ENCODE assay signal across 16 cellular contexts in genomic region chr17:10052414-10052813, GRCh38.
A peak's percentile ranks its signal among the peaks of the same experiment; 100 is the strongest.
DNase-seq lines count a peak whose midpoint lies in the region; ATAC-seq and FAIRE-seq lines count a peak whose summit lies in the region.
"Had no signal": no experiment of that assay in that cellular context is flagged by ENCODE, and none has a peak within 500 bp of the region (broad histone marks: within the 10 kb centered on the region; RNA-seq: fewer than 3 reads in every experiment).

No MANE protein-coding gene starts in this region.

- no peaks in the 10 kb centered on the region for H3K27me3 ChIP-seq in BLaER1
- H3K27me3 ChIP-seq: esophagus muscularis mucosa had no signal

- H3K9me3 Mint-ChIP-seq in dendritic cell treated with granulocyte-macrophage colony-stimulating factor and Interleukin-4, amounts not matched to agents 40 ng/mL and 50 ng/mL, for 4 days: no peaks in the 10 kb centered on the region

- H3K4me1 ChIP-seq in BLaER1: peaks cover 81% of the 10 kb centered on the region

- intact Hi-C loops in dendritic cell treated with granulocyte-macrophage colony-stimulating factor and Interleukin-4, amounts not matched to agents 40 ng/mL and 50 ng/mL, for 4 days (cut with micrococcal nuclease): no loop called here

- peaks cover 14% of the 10 kb centered on the region for H3K9me3 ChIP-seq in BLaER1
- H3K9me3 ChIP-seq: esophagus muscularis mucosa, SK-N-SH had no signal

- DNase-seq in Kasumi-1 (lab: John Stamatoyannopoulos, UW) (no peak), EL (no peak), frontal cortex (ENCODE audit: low spot score in 2 of 2) (no peak), COLO668 (lab: John Stamatoyannopoulos, UW; ENCODE audit: unreplicated experiment) (no peak)
- DNase-seq: activated CD8-positive, alpha-beta memory T cell treated with anti-CD3 and anti-CD28 coated beads, Interleukin-2, amount 50 U/mL, for 4 hours; DMS 273 treated with DMSO at 0.1 percent for 48 hours; mesendoderm; NCI-H226; SK-N-SH had no signal

- H3K9ac ChIP-seq in BLaER1: peak overlapping the region; percentile 76
- H3K9ac ChIP-seq: SK-N-SH had no signal

- H3K4me3 ChIP-seq in BLaER1: peak overlapping the region; percentile 63
- H3K4me3 ChIP-seq: esophagus muscularis mucosa had no signal

- peak; percentile 30 for ATAC-seq in GM18861 (IDR thresholded peaks at IDR 0.05; ENCODE audit: unreplicated experiment)
- peak; percentile 50 for ATAC-seq in HG02642 (IDR thresholded peaks at IDR 0.05; ENCODE audit: poor library complexity, unreplicated experiment)

- no peak for FAIRE-seq in frontal cortex (lab: Jason Lieb, UNC)
- FAIRE-seq: colon had no signal

- peak overlapping the region; percentile 41 for H3K27ac Mint-ChIP-seq in dendritic cell treated with granulocyte-macrophage colony-stimulating factor and Interleukin-4, amounts not matched to agents 40 ng/mL and 50 ng/mL, for 4 days

- H3K27ac ChIP-seq in BLaER1: peak overlapping the region; percentile 88
- H3K27ac ChIP-seq: VCaP had no signal

- no peaks in the 10 kb centered on the region for H3K27me3 Mint-ChIP-seq in dendritic cell treated with granulocyte-macrophage colony-stimulating factor and Interleukin-4, amounts not matched to agents 40 ng/mL and 50 ng/mL, for 4 days

- no peaks in the 10 kb centered on the region for H3K36me3 ChIP-seq in BLaER1
- H3K36me3 ChIP-seq: esophagus muscularis mucosa had no signal

- no peaks in the 10 kb centered on the region; the same call in 1 of the 2 replicates for H4K20me1 ChIP-seq in BLaER1

- H3K4me1 Mint-ChIP-seq in dendritic cell treated with granulocyte-macrophage colony-stimulating factor and Interleukin-4, amounts not matched to agents 40 ng/mL and 50 ng/mL, for 4 days (ENCODE audit: low read depth): peaks cover 57% of the 10 kb centered on the region

- no peak overlapping the region for H3K4me3 Mint-ChIP-seq in dendritic cell treated with granulocyte-macrophage colony-stimulating factor and Interleukin-4, amounts not matched to agents 40 ng/mL and 50 ng/mL, for 4 days

- H3K36me3 Mint-ChIP-seq in dendritic cell treated with granulocyte-macrophage colony-stimulating factor and Interleukin-4, amounts not matched to agents 40 ng/mL and 50 ng/mL, for 4 days (ENCODE audit: low read depth): peaks cover 26% of the 10 kb centered on the region

- peak overlapping the region; percentile 87 for H3K4me2 ChIP-seq in BLaER1
- H3K4me2 ChIP-seq: SK-N-SH had no signal
